In genomic region chr11:93291889-93292288, GRCh38 we compare ENCODE assay signal across 37 cellular contexts. TPM values are rescaled to one million over a fixed set of nuclear protein-coding genes. Genes with fewer than 3 reads are reported as not detected.
"Had no signal": no experiment of that assay in that cellular context is flagged by ENCODE, and none has a peak within 500 bp of the region (broad histone marks: within the 10 kb centered on the region; RNA-seq: fewer than 3 reads in every experiment).

No MANE protein-coding gene starts in this region.

- H3K4me3 ChIP-seq: coronary artery, dorsolateral prefrontal cortex, esophagus squamous epithelium, gastroesophageal sphincter, heart right ventricle had no signal

- DNase-seq: activated CD4-positive, alpha-beta memory T cell treated with anti-CD3 and anti-CD28 coated beads, Interleukin-2, amount 10 ng/mL, durations not matched to agents 7 days and 5 days; activated CD4-positive, alpha-beta T cell treated with anti-CD3 and anti-CD28 coated beads for 1 hour; activated CD4-positive, alpha-beta T cell treated with anti-CD3 and anti-CD28 coated beads for 4 hours; activated CD4-positive, alpha-beta T cell treated with anti-CD3 and anti-CD28 coated beads, Interleukin-2, amount 10 ng/mL, durations not matched to agents 7 days and 5 days; activated CD4-positive, alpha-beta T cell treated with anti-CD3 and anti-CD28 coated beads, Interleukin-2, amount 50 U/mL, for 4 hours; activated CD8-positive, alpha-beta memory T cell treated with anti-CD3 and anti-CD28 coated beads, Interleukin-2, amount 50 U/mL, for 48 hours; activated gamma-delta T cell; activated naive CD4-positive, alpha-beta T cell; activated naive CD4-positive, alpha-beta T cell treated with anti-CD3 and anti-CD28 coated beads, Interleukin-2, amount 10 ng/mL, durations not matched to agents 7 days and 5 days; activated naive CD8-positive, alpha-beta T cell treated with anti-CD3 and anti-CD28 coated beads, Interleukin-2, amount 10 ng/mL, durations not matched to agents 7 days and 5 days; activated T-cell treated with anti-CD3 and anti-CD28 coated beads for 4 hours; activated T-cell treated with anti-CD3 and anti-CD28 coated beads, Interleukin-2, amount 50 U/mL, for 24 hours; activated T-cell treated with anti-CD3 and anti-CD28 coated beads, Interleukin-2, amount 50 U/mL, for 72 hours; anterior cingulate cortex; brain microvascular endothelial cell; dorsolateral prefrontal cortex; effector memory CD8-positive, alpha-beta T cell; erythroblast; esophagus squamous epithelium; foreskin melanocyte; heart right ventricle; T-helper 1 cell; T-helper 17 cell; T1000 had no signal

- H3K27me3 ChIP-seq: brain microvascular endothelial cell, dorsolateral prefrontal cortex, esophagus squamous epithelium, gastroesophageal sphincter, heart right ventricle had no signal

- FAIRE-seq: astrocyte, bronchial epithelial cell had no signal

- H3K27ac Mint-ChIP-seq: activated CD4-positive, alpha-beta memory T cell treated with anti-CD3 and anti-CD28 coated beads, Interleukin-2, amount 10 ng/mL, durations not matched to agents 7 days and 5 days; activated CD4-positive, alpha-beta T cell treated with anti-CD3 and anti-CD28 coated beads, Interleukin-2, amount 10 ng/mL, durations not matched to agents 7 days and 5 days; activated naive CD4-positive, alpha-beta T cell treated with anti-CD3 and anti-CD28 coated beads, Interleukin-2, amount 10 ng/mL, durations not matched to agents 7 days and 5 days; activated naive CD4-positive, alpha-beta T cell treated with anti-CD3 and anti-CD28 coated beads, Interleukin-2, amount 50 U/mL, for 72 hours; activated naive CD8-positive, alpha-beta T cell treated with anti-CD3 and anti-CD28 coated beads, Interleukin-2, amount 10 ng/mL, durations not matched to agents 7 days and 5 days; activated T-cell treated with anti-CD3 and anti-CD28 coated beads, Interleukin-2, amount 50 U/mL, for 24 hours; activated T-cell treated with anti-CD3 and anti-CD28 coated beads, Interleukin-2, amount 50 U/mL, for 72 hours; dendritic cell treated with granulocyte-macrophage colony-stimulating factor and Interleukin-4, amounts not matched to agents 40 ng/mL and 50 ng/mL, for 4 days; effector memory CD8-positive, alpha-beta T cell; T-helper 17 cell; T-helper 2 cell treated with Interferon-gamma antibody and Interleukin-4, amounts not matched to agents 5 μg/mL and 100 μg/mL, for 36 hours; WTC11 had no signal

- H3K4me1 ChIP-seq: gastroesophageal sphincter, heart right ventricle had no signal

- H3K27ac ChIP-seq: brain microvascular endothelial cell, coronary artery, dorsolateral prefrontal cortex, esophagus squamous epithelium, gastroesophageal sphincter, heart right ventricle had no signal

- H3K36me3 Mint-ChIP-seq: activated naive CD4-positive, alpha-beta T cell treated with anti-CD3 and anti-CD28 coated beads, Interleukin-2, amount 10 ng/mL, durations not matched to agents 7 days and 5 days; activated naive CD4-positive, alpha-beta T cell treated with anti-CD3 and anti-CD28 coated beads, Interleukin-2, amount 50 U/mL, for 72 hours; activated naive CD8-positive, alpha-beta T cell treated with anti-CD3 and anti-CD28 coated beads, Interleukin-2, amount 10 ng/mL, durations not matched to agents 7 days and 5 days; WTC11 had no signal

- H3K27me3 Mint-ChIP-seq: activated naive CD4-positive, alpha-beta T cell treated with anti-CD3 and anti-CD28 coated beads, Interleukin-2, amount 10 ng/mL, durations not matched to agents 7 days and 5 days; dendritic cell treated with granulocyte-macrophage colony-stimulating factor and Interleukin-4, amounts not matched to agents 40 ng/mL and 50 ng/mL, for 4 days; T-helper 17 cell had no signal

- H3K36me3 ChIP-seq: brain microvascular endothelial cell, esophagus squamous epithelium, gastroesophageal sphincter, heart right ventricle had no signal

- H3K4me1 Mint-ChIP-seq: activated CD4-positive, alpha-beta memory T cell treated with anti-CD3 and anti-CD28 coated beads, Interleukin-2, amount 10 ng/mL, durations not matched to agents 7 days and 5 days; activated CD4-positive, alpha-beta T cell treated with anti-CD3 and anti-CD28 coated beads, Interleukin-2, amount 10 ng/mL, durations not matched to agents 7 days and 5 days; activated naive CD4-positive, alpha-beta T cell treated with anti-CD3 and anti-CD28 coated beads, Interleukin-2, amount 10 ng/mL, durations not matched to agents 7 days and 5 days; activated naive CD8-positive, alpha-beta T cell treated with anti-CD3 and anti-CD28 coated beads, Interleukin-2, amount 10 ng/mL, durations not matched to agents 7 days and 5 days; central memory CD8-positive, alpha-beta T cell; T-helper 17 cell had no signal

- H3K4me3 Mint-ChIP-seq: activated CD4-positive, alpha-beta memory T cell treated with anti-CD3 and anti-CD28 coated beads, Interleukin-2, amount 10 ng/mL, durations not matched to agents 7 days and 5 days; activated CD4-positive, alpha-beta T cell treated with anti-CD3 and anti-CD28 coated beads, Interleukin-2, amount 10 ng/mL, durations not matched to agents 7 days and 5 days; activated naive CD4-positive, alpha-beta T cell treated with anti-CD3 and anti-CD28 coated beads, Interleukin-2, amount 10 ng/mL, durations not matched to agents 7 days and 5 days; activated naive CD8-positive, alpha-beta T cell treated with anti-CD3 and anti-CD28 coated beads, Interleukin-2, amount 10 ng/mL, durations not matched to agents 7 days and 5 days; activated T-cell treated with anti-CD3 and anti-CD28 coated beads, Interleukin-2, amount 50 U/mL, for 24 hours; activated T-cell treated with anti-CD3 and anti-CD28 coated beads, Interleukin-2, amount 50 U/mL, for 72 hours; central memory CD8-positive, alpha-beta T cell; dendritic cell treated with granulocyte-macrophage colony-stimulating factor and Interleukin-4, amounts not matched to agents 40 ng/mL and 50 ng/mL, for 4 days; effector memory CD8-positive, alpha-beta T cell; T-helper 17 cell; T-helper 2 cell treated with Interferon-gamma antibody and Interleukin-4, amounts not matched to agents 5 μg/mL and 100 μg/mL, for 36 hours; WTC11 had no signal

- H3K9me3 Mint-ChIP-seq: activated CD4-positive, alpha-beta memory T cell treated with anti-CD3 and anti-CD28 coated beads, Interleukin-2, amount 10 ng/mL, durations not matched to agents 7 days and 5 days; activated CD4-positive, alpha-beta T cell treated with anti-CD3 and anti-CD28 coated beads, Interleukin-2, amount 10 ng/mL, durations not matched to agents 7 days and 5 days; activated naive CD4-positive, alpha-beta T cell treated with anti-CD3 and anti-CD28 coated beads, Interleukin-2, amount 10 ng/mL, durations not matched to agents 7 days and 5 days; activated naive CD4-positive, alpha-beta T cell treated with anti-CD3 and anti-CD28 coated beads, Interleukin-2, amount 50 U/mL, for 72 hours; activated naive CD8-positive, alpha-beta T cell treated with anti-CD3 and anti-CD28 coated beads, Interleukin-2, amount 10 ng/mL, durations not matched to agents 7 days and 5 days; activated T-cell treated with anti-CD3 and anti-CD28 coated beads, Interleukin-2, amount 50 U/mL, for 24 hours; dendritic cell treated with granulocyte-macrophage colony-stimulating factor and Interleukin-4, amounts not matched to agents 40 ng/mL and 50 ng/mL, for 4 days; effector memory CD8-positive, alpha-beta T cell; T-helper 2 cell treated with Interferon-gamma antibody and Interleukin-4, amounts not matched to agents 5 μg/mL and 100 μg/mL, for 36 hours had no signal

- H3K9me3 ChIP-seq: esophagus squamous epithelium, gastroesophageal sphincter, heart right ventricle had no signal

RNA-seq across cellular contexts. Expression of gene DEUP1, which starts 38.7 kb away (rescaled TPM):
- total RNA-seq: activated CD4-positive, alpha-beta memory T cell treated with anti-CD3 and anti-CD28 coated beads, Interleukin-2, amount 10 ng/mL, durations not matched to agents 7 days and 5 days; activated CD4-positive, alpha-beta T cell treated with anti-CD3 and anti-CD28 coated beads, Interleukin-2, amount 10 ng/mL, durations not matched to agents 7 days and 5 days; activated naive CD4-positive, alpha-beta T cell treated with anti-CD3 and anti-CD28 coated beads, Interleukin-2, amount 50 U/mL, for 72 hours; activated naive CD8-positive, alpha-beta T cell treated with anti-CD3 and anti-CD28 coated beads, Interleukin-2, amount 10 ng/mL, durations not matched to agents 7 days and 5 days; activated T-cell treated with anti-CD3 and anti-CD28 coated beads, Interleukin-2, amount 50 U/mL, for 72 hours; bronchial epithelial cell; cardiac septum; esophagus squamous epithelium; fibroblast of lung; fibroblast of villous mesenchyme; gastroesophageal sphincter; glomerular endothelial cell; T-helper 17 cell had no signal
- polyA plus RNA-seq: fibroblast of lung, heart right ventricle had no signal
